9 cellular contexts compared by ENCODE assay signal in the genomic region with DNA sequence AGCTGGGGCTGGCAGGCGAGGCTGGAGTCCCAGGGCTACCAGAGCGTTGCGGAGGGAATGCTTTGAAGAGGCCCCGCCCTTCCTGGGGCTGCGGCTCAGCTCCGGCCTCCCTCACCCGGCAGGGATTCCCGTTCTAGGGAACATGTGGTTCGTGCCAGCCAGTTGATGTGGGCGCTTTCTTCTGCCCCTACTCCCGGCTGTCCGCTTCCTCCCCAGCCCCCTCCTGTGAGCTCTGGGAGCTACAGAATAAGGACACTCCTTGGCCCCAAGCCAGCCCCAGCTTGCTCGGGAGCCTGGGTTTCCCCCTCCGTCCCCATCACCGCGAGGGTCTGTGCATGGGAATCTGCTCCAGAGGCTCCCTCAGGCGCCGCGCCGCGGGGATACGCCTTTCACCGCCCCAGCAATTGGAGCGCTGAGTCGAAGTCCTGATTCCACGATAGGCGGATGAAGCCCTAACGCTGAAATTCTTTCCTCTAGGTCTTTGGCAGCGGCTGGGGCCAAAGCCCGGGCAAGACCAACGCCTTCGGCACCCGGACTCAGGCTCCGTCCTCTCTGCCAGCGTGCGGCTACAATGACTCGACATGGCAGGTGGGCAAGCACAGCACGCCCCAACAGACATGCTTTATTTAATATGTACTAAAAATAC.
DNase-seq lines count a peak whose midpoint lies in the region; ATAC-seq, FAIRE-seq and TF ChIP-seq lines count a peak whose summit lies in the region.
"Had no signal": no experiment of that assay in that cellular context is flagged by ENCODE, and none has a peak within 500 bp of the region (broad histone marks: within the 10 kb centered on the region; RNA-seq: fewer than 3 reads in every experiment).

No MANE protein-coding gene starts in this region.

- peak; percentile 59 for DNase-seq in DMS 273 treated with DMSO at 0.1 percent for 48 hours (lab: John Stamatoyannopoulos, UW)
- peak; percentile 6 for DNase-seq in NCI-H748 treated with DMSO at 0.1 percent for 48 hours (lab: John Stamatoyannopoulos, UW)
- DNase-seq in esophagus muscularis mucosa (ENCODE audit: extremely low spot score) = peak; percentile 92
- peak; percentile 51 for DNase-seq in urothelium cell line (ENCODE audit: low spot score)
- DNase-seq in KBM-7 = no peak
- DNase-seq in activated CD4-positive, CD25-positive, alpha-beta regulatory T cell treated with anti-CD3 and anti-CD28 coated beads, Interleukin-2, amount 50 U/mL, for 72 hours = no peak

- no peak for FAIRE-seq in urothelium cell line (lab: Jason Lieb, UNC)
- FAIRE-seq: colon had no signal

- H3K27ac ChIP-seq in esophagus muscularis mucosa (replicated peaks in 1 of 4) (peak overlapping the region; percentile 85 to 93 (median 90)), mesodermal cell (ENCODE audit: low read depth, low read length, severe bottlenecking) (peak overlapping the region; percentile 59)

- ATAC-seq in GM19397 (IDR thresholded peaks at IDR 0.05; ENCODE audit: unreplicated experiment) = no peak

- no peaks in the 10 kb centered on the region for H3K9me3 ChIP-seq in esophagus muscularis mucosa
- H3K9me3 ChIP-seq in mesodermal cell (ENCODE audit: control insufficient read depth, low read length) = no peaks in the 10 kb centered on the region

- H3K4me3 ChIP-seq in esophagus muscularis mucosa (peak overlapping the region; percentile 51 to 60 (median 53)), mesodermal cell (ENCODE audit: extremely low read depth, insufficient read depth, low read length, poor library complexity, severe bottlenecking) (peak overlapping the region; percentile 31)

- in situ Hi-C loops in KBM-7 (cut with MboI; ENCODE audit: low pct_unique_long_range_greater_than_20kb, low sequenced_read_pairs) = no loop called here

- TF ChIP-seq EP300 in esophagus muscularis mucosa (IDR thresholded peaks at IDR 0.05) = no peak

- H3K36me3 ChIP-seq in esophagus muscularis mucosa (no peaks in the 10 kb centered on the region), mesodermal cell (ENCODE audit: control insufficient read depth, insufficient read depth, low read length) (no peaks in the 10 kb centered on the region)

- 6% methylated on average over 6 of the region's 38 CpGs for whole genome bisulfite sequencing in esophagus muscularis mucosa
- WGBS in mesodermal cell (ENCODE audit: insufficient coverage in 2 of 2), 2 experiments = 3 to 4% methylated on average over 35 to 37 of the region's 38 CpGs

- intact Hi-C loops in esophagus muscularis mucosa (cut with DNase I) = no loop called here

- peak; percentile 16 for TF ChIP-seq POLR2A in esophagus muscularis mucosa (IDR thresholded peaks at IDR 0.05; ENCODE audit: low read depth)

- H3K27me3 ChIP-seq in esophagus muscularis mucosa = peaks cover 0 to 3% (median 0%) of the 10 kb centered on the region in 4 donors

- no peak for TF ChIP-seq CTCF in esophagus muscularis mucosa (IDR thresholded peaks at IDR 0.05)

- H3K4me1 ChIP-seq in esophagus muscularis mucosa (peaks cover 11 to 33% (median 30%) of the 10 kb centered on the region in 4 donors), mesodermal cell (ENCODE audit: control insufficient read depth, insufficient read depth, low read length, poor library complexity, severe bottlenecking) (peaks cover 6% of the 10 kb centered on the region)

Comparison
In these comparisons a context has a peak if more than half of its experiments do, and no peak if none do; other contexts are left out.
1. DNase-seq: peak in DMS 273 treated with DMSO at 0.1 percent for 48 hours (single experiment), NCI-H748 treated with DMSO at 0.1 percent for 48 hours (single experiment), esophagus muscularis mucosa (single experiment) and urothelium cell line (single experiment); none in KBM-7 (single experiment) and activated CD4-positive, CD25-positive, alpha-beta regulatory T cell treated with anti-CD3 and anti-CD28 coated beads, Interleukin-2, amount 50 U/mL, for 72 hours (single experiment).